ENCODE assay signal across 9 cellular contexts in genomic region chr6:5961836-5962235, GRCh38. TPM values are rescaled to one million over a fixed set of nuclear protein-coding genes. Genes with fewer than 3 reads are reported as not detected.
"Had no signal": no experiment of that assay in that cellular context is flagged by ENCODE, and none has a peak within 500 bp of the region (broad histone marks: within the 10 kb centered on the region; RNA-seq: fewer than 3 reads in every experiment).

No MANE protein-coding gene starts in this region.

- H3K4me3 Mint-ChIP-seq: HFFc6 had no signal

- H3K36me3 ChIP-seq: HAP-1 had no signal

- H3K4me3 ChIP-seq: GM23248, HAP-1, K562 had no signal

- FAIRE-seq: HTR-8/SVneo, K562 had no signal

- H3K9me3 ChIP-seq: HAP-1 had no signal

- H3K27ac Mint-ChIP-seq: HFFc6 had no signal

- H3K9me3 Mint-ChIP-seq: HFFc6 had no signal

- DNase-seq: GM23248, GOT3, H7, HFFc6, IMR-90 had no signal

- H3K27ac ChIP-seq: GM23248 had no signal

- H3K4me1 ChIP-seq: HAP-1 had no signal

RNA-seq across cellular contexts. Expression of gene NRN1, which starts 44.9 kb away (rescaled TPM):
- total RNA-seq: H7, HFFc6, HT-29, IMR-90, K562 had no signal
